ENCODE assay signal across 8 cellular contexts in genomic region chr3:195162033-195162669, GRCh38.
DNase-seq lines count a peak whose midpoint lies in the region; ATAC-seq and TF ChIP-seq lines count a peak whose summit lies in the region.

No MANE protein-coding gene starts in this region.

- ATAC-seq in GM18868 (IDR thresholded peaks at IDR 0.05; ENCODE audit: unreplicated experiment) (peak; percentile 59), HG03103 (IDR thresholded peaks at IDR 0.05; ENCODE audit: low read depth, unreplicated experiment) (peak; percentile 47), omental fat pad (ENCODE audit: low FRiP score) (no peak), HG03520 (IDR thresholded peaks at IDR 0.05; ENCODE audit: unreplicated experiment) (no peak)

- intact Hi-C loops in posterior vena cava (cut with DNase I) = no loop called here

- no peaks in the 10 kb centered on the region for H3K36me3 ChIP-seq in parathyroid adenoma (ENCODE audit: control insufficient read depth, insufficient read depth, low read length)

- DNase-seq in amniotic epithelial cell (ENCODE audit: low read depth) (peak; percentile 36), posterior vena cava (ENCODE audit: low spot score) (no peak), omental fat pad (ENCODE audit: low spot score) (no peak), RKO (ENCODE audit: low spot score) (no peak)

- H3K9ac ChIP-seq in parathyroid adenoma = no peak overlapping the region

- TF ChIP-seq CTCF in parathyroid adenoma (IDR thresholded peaks at IDR 0.05) (no peak), omental fat pad (IDR thresholded peaks at IDR 0.05) (no peak)

- H3K79me2 ChIP-seq in parathyroid adenoma = no peaks in the 10 kb centered on the region

- peak overlapping the region; percentile 3 for H3K27ac ChIP-seq in parathyroid adenoma

- H3K4me2 ChIP-seq in parathyroid adenoma (ENCODE audit: low read length) = no peak overlapping the region

- no peak overlapping the region for H2AFZ ChIP-seq in parathyroid adenoma

- no peak overlapping the region for H3K4me3 ChIP-seq in parathyroid adenoma (ENCODE audit: low read depth, low read length)

- H3K4me1 ChIP-seq in parathyroid adenoma = peaks cover 23% of the 10 kb centered on the region

- H3K27me3 ChIP-seq in parathyroid adenoma (ENCODE audit: control insufficient read depth, insufficient read depth, low read length) = no peaks in the 10 kb centered on the region

- no peaks in the 10 kb centered on the region for H3K9me3 ChIP-seq in parathyroid adenoma (ENCODE audit: control insufficient read depth, low read length)

Comparison
In these comparisons a context has a peak if more than half of its experiments do, and no peak if none do; other contexts are left out.
1. ATAC-seq: peak in GM18868 (single experiment) and HG03103 (single experiment); none in omental fat pad (single experiment) and HG03520 (single experiment).